Comparison of ENCODE assay signal across 8 cellular contexts in the genomic region with DNA sequence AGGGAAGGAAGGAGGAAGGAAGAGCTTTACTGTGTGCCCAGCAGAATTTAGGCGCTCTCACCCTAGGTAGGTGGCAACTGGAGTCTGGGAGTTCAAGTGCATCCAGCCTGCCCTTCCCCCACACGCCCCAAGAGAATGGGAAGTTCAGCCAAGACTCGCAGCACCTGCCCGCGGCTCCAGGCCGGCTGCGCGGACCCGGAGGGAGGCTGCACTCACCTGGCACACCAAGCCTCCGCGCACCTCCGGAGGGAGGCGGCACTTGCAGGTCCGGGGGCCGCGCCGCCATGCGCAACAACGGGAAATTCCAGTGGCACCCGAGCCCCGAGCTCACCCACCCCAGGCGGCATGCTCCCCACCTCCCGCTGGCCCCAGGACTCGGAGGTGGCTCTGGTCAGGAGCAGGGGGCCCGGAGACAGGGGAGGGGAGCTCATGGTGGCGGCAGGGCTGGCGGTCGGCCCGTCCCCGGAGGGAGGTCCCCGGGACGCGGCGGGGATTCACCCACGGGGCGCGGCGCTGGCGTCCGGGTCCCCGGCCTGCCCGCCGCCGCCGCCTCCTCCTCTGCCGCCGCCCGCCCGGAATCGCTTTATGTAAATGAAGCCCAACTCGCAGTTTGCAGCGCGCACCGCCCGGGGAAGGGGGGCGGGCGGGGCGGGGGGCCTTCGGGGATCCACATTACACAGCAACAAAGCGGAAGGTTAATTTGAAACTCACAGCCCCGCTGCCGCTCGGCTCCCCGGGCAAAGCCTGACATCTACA. TPM values are rescaled to one million over a fixed set of nuclear protein-coding genes. Genes with fewer than 3 reads are reported as not detected.
A peak's percentile ranks its signal among the peaks of the same experiment; 100 is the strongest.
DNase-seq lines count a peak whose midpoint lies in the region; ATAC-seq lines count a peak whose summit lies in the region.

A gene with protein sequence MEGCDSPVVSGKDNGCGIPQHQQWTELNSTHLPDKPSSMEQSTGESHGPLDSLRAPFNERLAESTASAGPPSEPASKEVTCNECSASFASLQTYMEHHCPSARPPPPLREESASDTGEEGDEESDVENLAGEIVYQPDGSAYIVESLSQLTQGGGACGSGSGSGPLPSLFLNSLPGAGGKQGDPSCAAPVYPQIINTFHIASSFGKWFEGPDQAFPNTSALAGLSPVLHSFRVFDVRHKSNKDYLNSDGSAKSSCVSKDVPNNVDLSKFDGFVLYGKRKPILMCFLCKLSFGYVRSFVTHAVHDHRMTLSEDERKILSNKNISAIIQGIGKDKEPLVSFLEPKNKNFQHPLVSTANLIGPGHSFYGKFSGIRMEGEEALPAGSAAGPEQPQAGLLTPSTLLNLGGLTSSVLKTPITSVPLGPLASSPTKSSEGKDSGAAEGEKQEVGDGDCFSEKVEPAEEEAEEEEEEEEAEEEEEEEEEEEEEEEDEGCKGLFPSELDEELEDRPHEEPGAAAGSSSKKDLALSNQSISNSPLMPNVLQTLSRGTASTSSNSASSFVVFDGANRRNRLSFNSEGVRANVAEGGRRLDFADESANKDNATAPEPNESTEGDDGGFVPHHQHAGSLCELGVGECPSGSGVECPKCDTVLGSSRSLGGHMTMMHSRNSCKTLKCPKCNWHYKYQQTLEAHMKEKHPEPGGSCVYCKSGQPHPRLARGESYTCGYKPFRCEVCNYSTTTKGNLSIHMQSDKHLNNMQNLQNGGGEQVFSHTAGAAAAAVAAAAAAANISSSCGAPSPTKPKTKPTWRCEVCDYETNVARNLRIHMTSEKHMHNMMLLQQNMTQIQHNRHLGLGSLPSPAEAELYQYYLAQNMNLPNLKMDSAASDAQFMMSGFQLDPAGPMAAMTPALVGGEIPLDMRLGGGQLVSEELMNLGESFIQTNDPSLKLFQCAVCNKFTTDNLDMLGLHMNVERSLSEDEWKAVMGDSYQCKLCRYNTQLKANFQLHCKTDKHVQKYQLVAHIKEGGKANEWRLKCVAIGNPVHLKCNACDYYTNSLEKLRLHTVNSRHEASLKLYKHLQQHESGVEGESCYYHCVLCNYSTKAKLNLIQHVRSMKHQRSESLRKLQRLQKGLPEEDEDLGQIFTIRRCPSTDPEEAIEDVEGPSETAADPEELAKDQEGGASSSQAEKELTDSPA (N-terminal part only) (minus strand): TSS at position 593 of the 756 bp plus-strand sequence. CDS start 87,983 bp downstream, outside the sequence.

- no peaks in the 10 kb centered on the region for H3K9me2 ChIP-seq in Karpas-422 (replicated peaks; ENCODE audit: insufficient read depth, low read length)

- H3K27ac Mint-ChIP-seq in naive B cell, result peak within 1 kb of the TSS; percentile 14 to 93 (median 54)

- peak within 1 kb of the TSS; percentile 77 to 88 (median 82) for H3K4me3 Mint-ChIP-seq in naive B cell

- DNase-seq in NOMO-1 (lab: John Stamatoyannopoulos, UW; ENCODE audit: unreplicated experiment in 2 of 2), result peak; percentile 40 to 49
- no peak for DNase-seq in NOMO-1 treated with dmso at 0.1 percent for 144 hours (lab: John Stamatoyannopoulos, UW; ENCODE audit: unreplicated experiment)
- peak; percentile 61 for DNase-seq in Karpas-422
- DNase-seq in activated CD4-positive, alpha-beta T cell treated with anti-CD3 and anti-CD28 coated beads, Interleukin-2, amount 50 U/mL, for 48 hours, result peak; percentile 23 to 34
- peak; percentile 78 for DNase-seq in fibroblast of gingiva (ENCODE audit: low read depth)
- peak; percentile 76 for DNase-seq in naive B cell
- no peak for DNase-seq in GF-D8 (lab: John Stamatoyannopoulos, UW)

- peak within 1 kb of the TSS; percentile 50 for H3K4me2 ChIP-seq in Karpas-422 (ENCODE audit: low read depth, low read length, poor library complexity, severe bottlenecking)

- no peaks in the 10 kb centered on the region for H3K79me2 ChIP-seq in Karpas-422 (ENCODE audit: low read length)

- no peaks in the 10 kb centered on the region for H3K27me3 ChIP-seq in Karpas-422 (ENCODE audit: low read length)

- H3K9ac ChIP-seq in Karpas-422 (ENCODE audit: low read length), result no peak within 1 kb of the TSS; the same call in 1 of the 2 replicates

- H3K27me3 Mint-ChIP-seq in naive B cell, result peaks cover 0 to 4% (median 0%) of the 10 kb centered on the region in 3 donors

- H3K9me3 Mint-ChIP-seq in naive B cell, result peaks cover 0 to 2% (median 0%) of the 10 kb centered on the region in 7 donors

- H3K4me1 Mint-ChIP-seq in naive B cell, result peaks cover 9 to 16% (median 15%) of the 10 kb centered on the region in 3 donors

- H3K9me3 ChIP-seq in Karpas-422 (ENCODE audit: low read length), result no peaks in the 10 kb centered on the region

- H3K4me3 ChIP-seq in Karpas-422 (ENCODE audit: low read length), result peak within 1 kb of the TSS; percentile 43; the same call in 1 of the 2 replicates

- H3K4me1 ChIP-seq in Karpas-422 (ENCODE audit: low read length), result no peaks in the 10 kb centered on the region; the same call in 1 of the 2 replicates

- H3K36me3 ChIP-seq in Karpas-422 (ENCODE audit: insufficient read depth, low read length), result no peaks in the 10 kb centered on the region

- no peak within 1 kb of the TSS for H3K27ac ChIP-seq in Karpas-422 (ENCODE audit: low read length)

- peak; percentile 75 for ATAC-seq in GM21825 (IDR thresholded peaks at IDR 0.05; ENCODE audit: unreplicated experiment)
- peak; percentile 85 to 86 for ATAC-seq in naive B cell (ENCODE audit: low read depth in 2 of 2)

- H4K20me1 ChIP-seq in Karpas-422 (ENCODE audit: insufficient read depth, low read depth, low read length), result peaks cover 22% of the 10 kb centered on the region; the same call in 1 of the 2 replicates

- H3K36me3 Mint-ChIP-seq in naive B cell, result no peaks in the 10 kb centered on the region

- H2AFZ ChIP-seq in Karpas-422 (ENCODE audit: low read length), result no peak within 1 kb of the TSS

RNA-seq across cellular contexts. Expression of the gene that starts here (rescaled TPM):
- 0.36 and 0.67 TPM in 2 replicates for total RNA-seq in Karpas-422 (2014; rRNA removed; shearing (Covaris generic); ENCODE audit: low replicate concordance)
- polyA plus RNA-seq in naive B cell (ENCODE audit: low read depth in 6 of 6), result under 1 TPM in 5 of 6 donors, not detected in 1; 0.08 to 0.61 (median 0.24) TPM

Comparison
In these comparisons a context has a peak if more than half of its experiments do, and no peak if none do; other contexts are left out.
1. DNase-seq: peak in NOMO-1 (2 of 2), activated CD4-positive, alpha-beta T cell treated with anti-CD3 and anti-CD28 coated beads, Interleukin-2, amount 50 U/mL, for 48 hours (2 of 2) and fibroblast of gingiva (single experiment); none in NOMO-1 treated with dmso at 0.1 percent for 144 hours (single experiment) and GF-D8 (single experiment).
2. Peak in DNase-seq, H3K4me3 ChIP-seq and H3K4me2 ChIP-seq in Karpas-422; RNA of the gene not detected or under 1 TPM.
3. Peak in DNase-seq and ATAC-seq in naive B cell; RNA of the gene not detected or under 1 TPM.